Comparison of ENCODE assay signal across 11 cellular contexts in the genomic region with DNA sequence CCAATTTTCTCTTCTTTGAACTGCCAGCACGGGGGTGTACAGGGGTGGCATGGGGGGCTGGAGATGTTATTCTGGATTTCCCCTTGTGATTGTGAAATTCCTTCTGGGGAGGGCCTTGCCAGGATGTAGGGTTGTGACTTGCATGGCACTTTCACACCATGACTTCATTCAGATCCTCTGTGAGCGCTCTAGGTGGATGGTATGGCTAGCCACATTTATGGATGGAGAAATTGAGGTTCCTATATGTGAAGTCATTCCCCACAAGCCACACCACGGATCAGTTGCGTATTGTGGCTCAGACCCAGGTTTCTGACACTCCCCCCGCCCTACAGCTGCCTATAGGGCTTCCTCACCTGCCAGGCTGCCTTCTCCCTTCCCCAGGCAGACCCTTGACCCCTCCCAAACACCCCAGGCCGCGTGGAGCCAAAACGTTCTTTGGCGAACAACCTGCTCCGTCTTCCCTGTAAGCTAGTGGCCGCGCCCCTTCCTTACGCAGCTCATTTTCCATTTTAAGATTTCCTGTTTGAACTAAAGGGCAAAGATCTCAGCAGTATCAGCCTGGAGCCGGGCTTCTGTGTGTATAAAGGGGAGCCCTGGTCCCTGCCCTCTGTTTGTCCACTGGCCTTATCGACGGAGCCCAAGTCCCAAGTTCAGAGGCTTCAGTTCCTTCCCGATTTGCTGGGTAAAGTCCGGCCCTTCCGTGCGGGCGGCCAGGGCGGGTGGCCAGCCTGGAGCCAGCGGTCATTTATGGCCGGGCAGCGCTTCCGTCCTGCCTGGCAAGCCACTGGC.
DNase-seq lines count a peak whose midpoint lies in the region; ATAC-seq and TF ChIP-seq lines count a peak whose summit lies in the region.
"Had no signal": no experiment of that assay in that cellular context is flagged by ENCODE, and none has a peak within 500 bp of the region (broad histone marks: within the 10 kb centered on the region; RNA-seq: fewer than 3 reads in every experiment).

No MANE protein-coding gene starts in this region.

- peaks cover 6% of the 10 kb centered on the region for H3K27me3 Mint-ChIP-seq in activated naive CD8-positive, alpha-beta T cell treated with anti-CD3 and anti-CD28 coated beads, Interleukin-2, amount 10 ng/mL, durations not matched to agents 7 days and 5 days
- peaks cover 10% of the 10 kb centered on the region for H3K27me3 Mint-ChIP-seq in activated naive CD8-positive, alpha-beta T cell treated with anti-CD3 and anti-CD28 coated beads for 36 hours

- peak overlapping the region; percentile 25 for H3K4me3 Mint-ChIP-seq in activated naive CD8-positive, alpha-beta T cell treated with anti-CD3 and anti-CD28 coated beads, Interleukin-2, amount 10 ng/mL, durations not matched to agents 7 days and 5 days
- no peak overlapping the region for H3K4me3 Mint-ChIP-seq in activated naive CD8-positive, alpha-beta T cell treated with anti-CD3 and anti-CD28 coated beads for 36 hours

- TF ChIP-seq CTCF in vagina (IDR thresholded peaks at IDR 0.05), result no peak

- H3K9me3 ChIP-seq in duodenal mucosa (ENCODE audit: control insufficient read depth in 1 of 2, low read length in 2 of 2) (no peaks in the 10 kb centered on the region), mononuclear cell (ENCODE audit: low read depth, low read length) (no peaks in the 10 kb centered on the region), vagina (no peaks in the 10 kb centered on the region)
- H3K9me3 ChIP-seq: SJCRH30 had no signal

- H3K9me3 Mint-ChIP-seq in activated naive CD8-positive, alpha-beta T cell treated with anti-CD3 and anti-CD28 coated beads, Interleukin-2, amount 10 ng/mL, durations not matched to agents 7 days and 5 days, result no peaks in the 10 kb centered on the region
- no peaks in the 10 kb centered on the region for H3K9me3 Mint-ChIP-seq in activated naive CD8-positive, alpha-beta T cell treated with anti-CD3 and anti-CD28 coated beads for 36 hours

- H3K27ac ChIP-seq in duodenal mucosa (ENCODE audit: low read depth, low read length), result peak overlapping the region; percentile 75
- H3K27ac ChIP-seq in vagina, result peak overlapping the region; percentile 30
- H3K27ac ChIP-seq: SJCRH30 had no signal

- H3K27me3 ChIP-seq in duodenal mucosa (ENCODE audit: control insufficient read depth in 1 of 2, insufficient read depth in 2 of 2, low read length in 2 of 2), result no peaks in the 10 kb centered on the region
- H3K27me3 ChIP-seq in mononuclear cell (ENCODE audit: insufficient read depth, low read length), result no peaks in the 10 kb centered on the region
- no peaks in the 10 kb centered on the region for H3K27me3 ChIP-seq in vagina
- H3K27me3 ChIP-seq: SJCRH30 had no signal

- H3K4me1 Mint-ChIP-seq in activated naive CD8-positive, alpha-beta T cell treated with anti-CD3 and anti-CD28 coated beads, Interleukin-2, amount 10 ng/mL, durations not matched to agents 7 days and 5 days, result no peaks in the 10 kb centered on the region
- no peaks in the 10 kb centered on the region for H3K4me1 Mint-ChIP-seq in activated naive CD8-positive, alpha-beta T cell treated with anti-CD3 and anti-CD28 coated beads for 36 hours

- no peak for TF ChIP-seq POLR2A in vagina (IDR thresholded peaks at IDR 0.05)

- no peak overlapping the region for H3K27ac Mint-ChIP-seq in activated naive CD8-positive, alpha-beta T cell treated with anti-CD3 and anti-CD28 coated beads, Interleukin-2, amount 10 ng/mL, durations not matched to agents 7 days and 5 days
- no peak overlapping the region for H3K27ac Mint-ChIP-seq in activated naive CD8-positive, alpha-beta T cell treated with anti-CD3 and anti-CD28 coated beads for 36 hours

- no peaks in the 10 kb centered on the region for H3K36me3 Mint-ChIP-seq in activated naive CD8-positive, alpha-beta T cell treated with anti-CD3 and anti-CD28 coated beads, Interleukin-2, amount 10 ng/mL, durations not matched to agents 7 days and 5 days
- H3K36me3 Mint-ChIP-seq in activated naive CD8-positive, alpha-beta T cell treated with anti-CD3 and anti-CD28 coated beads for 36 hours, result no peaks in the 10 kb centered on the region

- H3K4me3 ChIP-seq in duodenal mucosa (ENCODE audit: low read depth in 1 of 2, low read length in 2 of 2) (peak overlapping the region; percentile 16 to 38), mononuclear cell (ENCODE audit: low read length) (peak overlapping the region; percentile 13), vagina (no peak overlapping the region)
- H3K4me3 ChIP-seq: SJCRH30 had no signal

- POLR2A ChIA-PET in activated naive CD8-positive, alpha-beta T cell treated with anti-CD3 and anti-CD28 coated beads, Interleukin-2, amount 10 ng/mL, durations not matched to agents 7 days and 5 days (lab: Charles Lee), result no interaction called here

- H3K4me1 ChIP-seq in duodenal mucosa (ENCODE audit: control insufficient read depth in 1 of 2, insufficient read depth in 2 of 2, low read length in 2 of 2) (peaks cover 42 to 49% of the 10 kb centered on the region in 2 donors), mononuclear cell (ENCODE audit: insufficient read depth, low read length) (peaks cover 18% of the 10 kb centered on the region), vagina (no peaks in the 10 kb centered on the region)
- H3K4me1 ChIP-seq: SJCRH30 had no signal

- no peak for DNase-seq in activated naive CD8-positive, alpha-beta T cell treated with anti-CD3 and anti-CD28 coated beads, Interleukin-2, amount 10 ng/mL, durations not matched to agents 7 days and 5 days
- DNase-seq in activated naive CD8-positive, alpha-beta T cell treated with anti-CD3 and anti-CD28 coated beads for 36 hours, result no peak
- DNase-seq in vagina (ENCODE audit: extremely low spot score in 2 of 2) (no peak), SHP77 (lab: John Stamatoyannopoulos, UW) (no peak)
- DNase-seq: NCI-H1694 treated with DMSO at 0.1 percent for 48 hours, posterior cingulate gyrus, SJCRH30 had no signal

- H3K9ac ChIP-seq in duodenal mucosa (ENCODE audit: low read depth in 1 of 2, low read length in 2 of 2), result peak overlapping the region; percentile 60 to 65

- ATAC-seq in activated naive CD8-positive, alpha-beta T cell treated with anti-CD3 and anti-CD28 coated beads, Interleukin-2, amount 10 ng/mL, durations not matched to agents 7 days and 5 days (ENCODE audit: low read depth), result no peak
- ATAC-seq in HG03378 (IDR thresholded peaks at IDR 0.05; ENCODE audit: unreplicated experiment) (no peak), GM19455 (IDR thresholded peaks at IDR 0.05; ENCODE audit: unreplicated experiment) (no peak)

- H3K36me3 ChIP-seq in duodenal mucosa (ENCODE audit: control insufficient read depth in 1 of 2, insufficient read depth in 2 of 2, low read length in 2 of 2) (no peaks in the 10 kb centered on the region), vagina (no peaks in the 10 kb centered on the region)
- H3K36me3 ChIP-seq: SJCRH30 had no signal

- intact Hi-C loops in vagina (cut with DNase I), result no loop called here

Comparison
In these comparisons a context has a peak if more than half of its experiments do, and no peak if none do; other contexts are left out.
1. H3K4me3 ChIP-seq: peak in duodenal mucosa (2 of 2) and mononuclear cell (single experiment); none in vagina (0 of 2).